In genomic region chr11:128786507-128786906, GRCh38 we compare ENCODE assay signal across 2 cellular contexts.
TF ChIP-seq lines count a peak whose summit lies in the region.

No MANE protein-coding gene starts in this region.

TF ChIP-seq in GM23338, 12 proteins besides CTCF, POLR2A, EP300 and RAD21:
- no peak for TF ChIP-seq ZNF462 (CRISPR knock-in tag; IDR thresholded peaks at IDR 0.05)
- TF ChIP-seq ZNF114 (CRISPR knock-in tag; IDR thresholded peaks at IDR 0.05): no peak
- no peak for TF ChIP-seq JUNB (IDR thresholded peaks at IDR 0.05; ENCODE audit: unreplicated experiment)
- no peak for TF ChIP-seq ZNF331 (CRISPR knock-in tag; IDR thresholded peaks at IDR 0.05; ENCODE audit: low read depth)
- TF ChIP-seq POLR2AphosphoS5 (IDR thresholded peaks at IDR 0.05; ENCODE audit: low read depth): no peak
- no peak for TF ChIP-seq EZH2phosphoT487 (IDR thresholded peaks at IDR 0.05; ENCODE audit: unreplicated experiment)
- no peak for TF ChIP-seq ETS1 (IDR thresholded peaks at IDR 0.05)
- TF ChIP-seq STAT1 (IDR thresholded peaks at IDR 0.05; ENCODE audit: unreplicated experiment): no peak
- TF ChIP-seq EZH2 (IDR thresholded peaks at IDR 0.05; ENCODE audit: low read depth, unreplicated experiment): no peak
- no peak for TF ChIP-seq REST (IDR thresholded peaks at IDR 0.05; ENCODE audit: unreplicated experiment)
- TF ChIP-seq CREB1 (CRISPR knock-in tag; IDR thresholded peaks at IDR 0.05; ENCODE audit: low read depth): no peak

TF ChIP-seq in WTC11, 78 proteins besides CTCF, POLR2A, EP300 and RAD21 (continued from another document):
- no peak for TF ChIP-seq GTF2I (CRISPR knock-in tag; conservative IDR thresholded peaks at IDR 0.05)
- no peak for TF ChIP-seq ATF2 (CRISPR knock-in tag; IDR thresholded peaks at IDR 0.05; ENCODE audit: borderline replicate concordance, low read depth)
- no peak for TF ChIP-seq OVOL2 (CRISPR knock-in tag; IDR thresholded peaks at IDR 0.05; ENCODE audit: borderline replicate concordance)
- no peak for TF ChIP-seq ERG (CRISPR knock-in tag; IDR thresholded peaks at IDR 0.05)
- no peak for TF ChIP-seq USF1 (CRISPR knock-in tag; IDR thresholded peaks at IDR 0.05)
- no peak for TF ChIP-seq MAX (CRISPR knock-in tag; IDR thresholded peaks at IDR 0.05)
- TF ChIP-seq FOXP4 (CRISPR knock-in tag; IDR thresholded peaks at IDR 0.05): 0 out of 2 replicates have a peak, but pooled peaks have one; percentile 29
- no peak for TF ChIP-seq JUN (CRISPR knock-in tag; IDR thresholded peaks at IDR 0.05)
- TF ChIP-seq USF2 (CRISPR knock-in tag; IDR thresholded peaks at IDR 0.05): no peak
